Comparison of ENCODE assay signal across 12 cellular contexts in the genomic region with DNA sequence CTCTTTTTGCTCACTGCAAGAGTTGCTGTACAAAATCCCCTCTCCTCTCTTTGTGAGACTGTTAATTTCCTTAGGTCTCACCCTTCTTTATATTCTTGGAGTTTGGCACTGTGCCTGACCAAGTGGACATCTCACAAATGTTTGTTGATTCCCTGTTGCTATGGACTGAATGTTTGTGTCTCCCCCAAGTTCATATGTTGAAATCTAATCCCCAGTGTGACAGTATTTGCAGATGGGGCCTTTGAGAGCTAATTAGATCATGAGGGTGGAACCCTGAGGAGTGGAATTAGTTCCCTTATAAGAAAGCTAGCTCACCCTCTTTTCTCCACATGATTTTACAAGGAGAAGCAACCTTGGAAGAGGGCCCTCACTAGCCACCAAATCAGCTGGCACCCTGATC.
DNase-seq lines count a peak whose midpoint lies in the region; ATAC-seq and TF ChIP-seq lines count a peak whose summit lies in the region.
"Had no signal": no experiment of that assay in that cellular context is flagged by ENCODE, and none has a peak within 500 bp of the region (broad histone marks: within the 10 kb centered on the region; RNA-seq: fewer than 3 reads in every experiment).

No MANE protein-coding gene starts in this region.

- H3K4me3 ChIP-seq in astrocyte of the cerebellum (ENCODE audit: low read depth, low read length): no peak overlapping the region
- H3K4me3 ChIP-seq in skeletal muscle satellite cell (ENCODE audit: low read length): no peak overlapping the region
- H3K4me3 ChIP-seq: spleen had no signal

- TF ChIP-seq CTCF in astrocyte of the cerebellum (IDR thresholded peaks at IDR 0.05; ENCODE audit: low read depth, low read length, missing control alignments): no peak
- TF ChIP-seq CTCF in Calu3 (IDR thresholded peaks at IDR 0.05; ENCODE audit: unreplicated experiment): no peak

- peak overlapping the region; percentile 40 for H3K9ac ChIP-seq in skeletal muscle satellite cell (ENCODE audit: low read depth, low read length)

- H3K4me1 ChIP-seq in skeletal muscle satellite cell (ENCODE audit: control insufficient read depth, insufficient read depth, low read length): peaks cover 41% of the 10 kb centered on the region
- H3K4me1 ChIP-seq: spleen had no signal

- no peaks in the 10 kb centered on the region for H3K27me3 ChIP-seq in skeletal muscle satellite cell (ENCODE audit: control insufficient read depth, insufficient read depth, low read length)
- H3K27me3 ChIP-seq: spleen had no signal

- no TSS peak for BruUV-seq in Calu3 (replicated peaks; lab: Mats Ljungman, UMichigan)

- CTCF ChIA-PET in Calu3 (lab: Charles Lee): no interaction called here

- no peaks in the 10 kb centered on the region for H3K4me1 Mint-ChIP-seq in activated T-cell treated with anti-CD3 and anti-CD28 coated beads, Interleukin-2, amount 50 U/mL, for 4 hours (ENCODE audit: low read depth)
- H3K4me1 Mint-ChIP-seq in Calu3 (ENCODE audit: low read depth, unreplicated experiment): no peaks in the 10 kb centered on the region

- H3K27me3 Mint-ChIP-seq in activated T-cell treated with anti-CD3 and anti-CD28 coated beads, Interleukin-2, amount 50 U/mL, for 4 hours (ENCODE audit: low read depth): peaks cover 5% of the 10 kb centered on the region
- peaks cover 58% of the 10 kb centered on the region for H3K27me3 Mint-ChIP-seq in Calu3 (ENCODE audit: unreplicated experiment)

- in situ Hi-C loops in astrocyte of the cerebellum (cut with HindIII; ENCODE audit: low sequenced_read_pairs): no loop called here

- DNase-seq in M059J (ENCODE audit: low read depth) (peak; percentile 86), astrocyte of the cerebellum (ENCODE audit: low read depth) (peak; percentile 33), left cardiac atrium (peak; percentile 27), hypothalamus (lab: John Stamatoyannopoulos, UW) (no peak), Calu3 (no peak)
- no peak for DNase-seq in activated T-cell treated with anti-CD3 and anti-CD28 coated beads, Interleukin-2, amount 50 U/mL, for 4 hours
- DNase-seq in effector CD4-positive, alpha-beta T cell: no peak
- DNase-seq: activated CD4-positive, alpha-beta T cell treated with anti-CD3 and anti-CD28 coated beads for 4 hours; cortex of kidney; NCI-H526 treated with DMSO at 0.1 percent for 48 hours; spleen had no signal

- no peak overlapping the region for H3K4me3 Mint-ChIP-seq in activated T-cell treated with anti-CD3 and anti-CD28 coated beads, Interleukin-2, amount 50 U/mL, for 4 hours
- H3K4me3 Mint-ChIP-seq in Calu3 (ENCODE audit: low read depth, unreplicated experiment): no peak overlapping the region

- no peak overlapping the region for H3K4me2 ChIP-seq in skeletal muscle satellite cell (ENCODE audit: low read length)

- no peak overlapping the region for H3K27ac Mint-ChIP-seq in Calu3 (ENCODE audit: unreplicated experiment)

- H3K9me3 ChIP-seq in skeletal muscle satellite cell (replicated peaks; ENCODE audit: low read length): no peaks in the 10 kb centered on the region
- H3K9me3 ChIP-seq: spleen had no signal

- intact Hi-C loops in left cardiac atrium (cut with DNase I): no loop called here
- intact Hi-C loops in Calu3 (cut with micrococcal nuclease; ENCODE audit: unreplicated experiment): no loop called here

- no peaks in the 10 kb centered on the region for H3K9me3 Mint-ChIP-seq in activated T-cell treated with anti-CD3 and anti-CD28 coated beads, Interleukin-2, amount 50 U/mL, for 4 hours
- no peaks in the 10 kb centered on the region for H3K9me3 Mint-ChIP-seq in Calu3 (ENCODE audit: low read depth, unreplicated experiment)

- H3K36me3 Mint-ChIP-seq in activated T-cell treated with anti-CD3 and anti-CD28 coated beads, Interleukin-2, amount 50 U/mL, for 4 hours (ENCODE audit: insufficient read depth): no peaks in the 10 kb centered on the region
- no peaks in the 10 kb centered on the region for H3K36me3 Mint-ChIP-seq in Calu3 (ENCODE audit: insufficient read depth, unreplicated experiment)

- H3K36me3 ChIP-seq in skeletal muscle satellite cell (ENCODE audit: insufficient read depth, low read length): no peaks in the 10 kb centered on the region
- H3K36me3 ChIP-seq: spleen had no signal

- ATAC-seq in left cardiac atrium: peak; percentile 12 to 49
- no peak for ATAC-seq in activated T-cell treated with anti-CD3 and anti-CD28 coated beads, Interleukin-2, amount 50 U/mL, for 4 hours

Comparison
In these comparisons a context has a peak if more than half of its experiments do, and no peak if none do; other contexts are left out.
1. DNase-seq: peak in M059J (single experiment), astrocyte of the cerebellum (single experiment) and left cardiac atrium (single experiment); none in activated T-cell treated with anti-CD3 and anti-CD28 coated beads, Interleukin-2, amount 50 U/mL, for 4 hours (single experiment), effector CD4-positive, alpha-beta T cell (single experiment), hypothalamus (0 of 51) and Calu3 (single experiment).
2. ATAC-seq: peak in left cardiac atrium (2 of 2); none in activated T-cell treated with anti-CD3 and anti-CD28 coated beads, Interleukin-2, amount 50 U/mL, for 4 hours (0 of 2).